8 cellular contexts compared by ENCODE assay signal in genomic region chr17:29111816-29112499, GRCh38.
A peak's percentile ranks its signal among the peaks of the same experiment; 100 is the strongest.
DNase-seq lines count a peak whose midpoint lies in the region; ATAC-seq, FAIRE-seq and TF ChIP-seq lines count a peak whose summit lies in the region.

No MANE protein-coding gene starts in this region.

- no peaks in the 10 kb centered on the region for H3K9me3 Mint-ChIP-seq in type B pancreatic cell

- H3K4me3 Mint-ChIP-seq in type B pancreatic cell = no peak overlapping the region

- H3K36me3 ChIP-seq in pancreas = peaks cover 0 to 9% (median 0%) of the 10 kb centered on the region in 3 donors

- no peak for FAIRE-seq in pancreas (lab: Jason Lieb, UNC)

- 20 to 21% methylated on average over 20 of the region's 20 CpGs for WGBS in pancreas, 2 donors

- H3K9me3 ChIP-seq in pancreas = no peaks in the 10 kb centered on the region

- no peaks in the 10 kb centered on the region for H3K36me3 Mint-ChIP-seq in type B pancreatic cell

- no peak overlapping the region for H3K27ac Mint-ChIP-seq in type B pancreatic cell

- no peaks in the 10 kb centered on the region for H3K27me3 ChIP-seq in pancreas

- H3K4me3 ChIP-seq in fibroblast of villous mesenchyme (ENCODE audit: low read depth, low read length) (no peak overlapping the region), pancreas (no peak overlapping the region)

- H3K4me1 ChIP-seq in pancreas = peaks cover 37 to 48% (median 41%) of the 10 kb centered on the region in 3 donors

- TF ChIP-seq CTCF in fibroblast of villous mesenchyme (IDR thresholded peaks at IDR 0.05; ENCODE audit: insufficient read depth, low read depth, low read length) (peak; percentile 98), pancreas (IDR thresholded peaks at IDR 0.05) (peak; percentile 85 to 93 (median 90)), type B pancreatic cell (conservative IDR thresholded peaks at IDR 0.05) (peak; percentile 97)

- intact Hi-C loops in pancreas (cut with DNase I) = loop anchor here in 2 of 3 donors (2.0 to 10.0 kb wide), 2 partner anchors 145 to 147 kb away; no protein-coding TSS in a partner anchor

- no peaks in the 10 kb centered on the region for H3K27me3 Mint-ChIP-seq in type B pancreatic cell

- H3K4me1 Mint-ChIP-seq in type B pancreatic cell (ENCODE audit: unreplicated experiment) = peaks cover 16% of the 10 kb centered on the region

- ATAC-seq in pancreas (peak in 3 of 4 donors; percentile 32 to 54 (median 40)), HG02678 (IDR thresholded peaks at IDR 0.05; ENCODE audit: unreplicated experiment) (no peak)

- H3K27ac ChIP-seq in pancreas = peak overlapping the region in 2 of 4 donors; percentile 7 to 12

- DNase-seq in CMK (ENCODE audit: low read depth) (peak; percentile 50), HuH-7.5 (ENCODE audit: low spot score) (peak; percentile 75), RKO (ENCODE audit: low spot score) (peak; percentile 58), fibroblast of villous mesenchyme (ENCODE audit: low read depth) (peak; percentile 58), pancreas (peak; percentile 60 to 93 (median 84)), type B pancreatic cell (ENCODE audit: extremely low spot score, unreplicated experiment) (peak; percentile 89)
- peak; percentile 44 for DNase-seq in activated effector memory CD4-positive, alpha-beta T cell treated with Interleukin-2 at 50 U/mL for 16 hours
